19 cellular contexts compared by ENCODE assay signal in the genomic region with DNA sequence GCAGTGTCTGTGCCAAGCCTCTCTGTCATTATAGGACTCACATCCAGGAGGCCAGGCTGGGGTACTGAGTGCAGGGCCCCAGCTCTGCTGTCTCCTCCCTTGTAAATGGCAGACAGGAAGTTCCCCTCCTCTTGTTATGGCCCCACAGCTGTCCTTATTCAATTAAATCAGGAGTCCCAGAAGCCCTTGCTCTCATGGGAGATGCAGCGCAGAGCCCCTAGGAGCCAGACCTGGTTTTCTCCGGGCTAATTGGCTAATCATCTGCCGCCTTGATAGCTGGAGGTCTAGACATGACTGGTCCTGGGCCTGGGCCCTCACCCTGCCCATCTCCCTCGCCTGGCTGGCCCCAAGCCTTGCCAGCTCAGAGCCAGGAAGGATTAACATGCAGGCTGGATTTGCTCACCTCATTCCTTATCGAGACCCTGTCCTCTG.
DNase-seq lines count a peak whose midpoint lies in the region; ATAC-seq and TF ChIP-seq lines count a peak whose summit lies in the region.
"Had no signal": no experiment of that assay in that cellular context is flagged by ENCODE, and none has a peak within 500 bp of the region (broad histone marks: within the 10 kb centered on the region; RNA-seq: fewer than 3 reads in every experiment).

No MANE protein-coding gene starts in this region.

- H2AFZ ChIP-seq in DND-41 (ENCODE audit: low read depth, low read length) (no peak overlapping the region), neural progenitor cell (replicated peaks) (peak overlapping the region; percentile 3)

- peaks cover 59% of the 10 kb centered on the region for H3K4me1 ChIP-seq in BE2C
- H3K4me1 ChIP-seq in DND-41 (ENCODE audit: insufficient read depth, low read length): no peaks in the 10 kb centered on the region
- H3K4me1 ChIP-seq in neural progenitor cell: peaks cover 11% of the 10 kb centered on the region
- peaks cover 0 to 14% (median 0%) of the 10 kb centered on the region in 4 donors for H3K4me1 ChIP-seq in upper lobe of left lung

- no peak overlapping the region for H3K27ac ChIP-seq in DND-41 (ENCODE audit: low read length)
- H3K27ac ChIP-seq in neural progenitor cell: no peak overlapping the region
- H3K27ac ChIP-seq in upper lobe of left lung: no peak overlapping the region
- H3K27ac ChIP-seq: ovary had no signal

- peaks cover 20% of the 10 kb centered on the region for H3K4me1 Mint-ChIP-seq in neural progenitor cell
- H3K4me1 Mint-ChIP-seq: activated naive CD4-positive, alpha-beta T cell treated with anti-CD3 and anti-CD28 coated beads, Interleukin-2, amount 50 U/mL, for 24 hours had no signal

- TF ChIP-seq CTCF in BE2C (IDR thresholded peaks at IDR 0.05; ENCODE audit: low read depth, low read length): no peak; the same call in 1 of the 2 replicates
- no peak for TF ChIP-seq CTCF in DND-41 (IDR thresholded peaks at IDR 0.05; ENCODE audit: borderline replicate concordance, extremely low read depth, low read length, poor library complexity, severe bottlenecking)
- TF ChIP-seq CTCF in neural progenitor cell (IDR thresholded peaks at IDR 0.05): no peak
- no peak for TF ChIP-seq CTCF in upper lobe of left lung (IDR thresholded peaks at IDR 0.05)

- no peaks in the 10 kb centered on the region for H3K27me3 ChIP-seq in BE2C
- no peaks in the 10 kb centered on the region for H3K27me3 ChIP-seq in DND-41 (ENCODE audit: insufficient read depth, low read length, poor library complexity)
- no peaks in the 10 kb centered on the region for H3K27me3 ChIP-seq in neural progenitor cell
- no peaks in the 10 kb centered on the region for H3K27me3 ChIP-seq in upper lobe of left lung
- H3K27me3 ChIP-seq: ovary had no signal

- no peak overlapping the region for H3K4me2 ChIP-seq in DND-41 (ENCODE audit: insufficient read depth, low read length)
- no peak overlapping the region for H3K4me2 ChIP-seq in neural progenitor cell

- H3K9me3 Mint-ChIP-seq in neural progenitor cell: peaks cover 19% of the 10 kb centered on the region

- no peak overlapping the region for H3K4me3 Mint-ChIP-seq in neural progenitor cell
- H3K4me3 Mint-ChIP-seq: activated naive CD4-positive, alpha-beta T cell treated with anti-CD3 and anti-CD28 coated beads, Interleukin-2, amount 50 U/mL, for 24 hours; activated T-cell treated with anti-CD3 and anti-CD28 coated beads, Interleukin-2, amount 50 U/mL, for 24 hours had no signal

- H3K27ac Mint-ChIP-seq in neural progenitor cell: peak overlapping the region; percentile 86
- H3K27ac Mint-ChIP-seq: activated naive CD4-positive, alpha-beta T cell treated with anti-CD3 and anti-CD28 coated beads, Interleukin-2, amount 50 U/mL, for 24 hours; activated T-cell treated with anti-CD3 and anti-CD28 coated beads, Interleukin-2, amount 50 U/mL, for 24 hours had no signal

- no peak for TF ChIP-seq POLR2A in upper lobe of left lung (IDR thresholded peaks at IDR 0.05)

- ATAC-seq in DND-41 (ENCODE audit: insufficient read depth, low read depth) (peak; percentile 64), SK-N-SH treated with all-trans-retinoic acid at 6 μM for 48 hours (peak; percentile 55), upper lobe of left lung (ENCODE audit: low FRiP score in 2 of 2) (no peak), HG02981 (IDR thresholded peaks at IDR 0.05; ENCODE audit: unreplicated experiment) (no peak)
- ATAC-seq: stimulated activated naive CD8-positive, alpha-beta T cell treated with anti-CD3 and anti-CD28 coated beads, Interleukin-15, Interleukin-2, amounts not matched to agents 100 U/mL and 50 U/mL, for 24 hours had no signal

- H3K36me3 ChIP-seq in BE2C (no peaks in the 10 kb centered on the region), DND-41 (ENCODE audit: insufficient read depth, low read length) (no peaks in the 10 kb centered on the region), neural progenitor cell (no peaks in the 10 kb centered on the region), upper lobe of left lung (no peaks in the 10 kb centered on the region)
- H3K36me3 ChIP-seq: ovary had no signal

- TF ChIP-seq EP300 in upper lobe of left lung (IDR thresholded peaks at IDR 0.05): no peak

- H3K79me2 ChIP-seq in DND-41 (ENCODE audit: insufficient read depth, low read length) (no peaks in the 10 kb centered on the region), neural progenitor cell (ENCODE audit: low read depth) (no peaks in the 10 kb centered on the region)

- DNase-seq in BE2C: peak; percentile 98
- peak; percentile 13 for DNase-seq in DND-41
- no peak for DNase-seq in neural progenitor cell (ENCODE audit: low spot score)
- DNase-seq in upper lobe of left lung: no peak
- no peak for DNase-seq in glomerular visceral epithelial cell (ENCODE audit: extremely low spot score)
- no peak for DNase-seq in middle frontal gyrus (ENCODE audit: extremely low spot score, low spot score)
- DNase-seq: activated T-cell treated with anti-CD3 and anti-CD28 coated beads, Interleukin-2, amount 50 U/mL, for 24 hours; EL; GOT3; NCI-H1694; NCI-H226; NK-92 treated with Interleukin-12 subunit alpha and Interleukin-12 subunit beta, amount 100 ng/mL, for 24 hours; ovary; stimulated activated CD4-positive, alpha-beta T cell treated with anti-CD3 and anti-CD28 coated beads, Interleukin-1b, Interleukin-23, amount 100 ng/mL, for 48 hours; stimulated activated naive CD8-positive, alpha-beta T cell treated with anti-CD3 and anti-CD28 coated beads, Interleukin-15, Interleukin-2, amounts not matched to agents 100 U/mL and 50 U/mL, for 24 hours; trophoblast cell had no signal

- H3K9me3 ChIP-seq in BE2C (no peaks in the 10 kb centered on the region), DND-41 (ENCODE audit: insufficient read depth, low read length, severe bottlenecking) (peaks cover 14% of the 10 kb centered on the region), neural progenitor cell (ENCODE audit: low read depth) (no peaks in the 10 kb centered on the region), upper lobe of left lung (peaks cover 0 to 14% (median 5%) of the 10 kb centered on the region in 4 donors)
- H3K9me3 ChIP-seq: ovary had no signal

- H3K9ac ChIP-seq in DND-41 (ENCODE audit: low read depth, low read length): no peak overlapping the region
- no peak overlapping the region for H3K9ac ChIP-seq in neural progenitor cell

- no peak overlapping the region for H3K4me3 ChIP-seq in BE2C (ENCODE audit: low read depth, low read length)
- no peak overlapping the region for H3K4me3 ChIP-seq in DND-41 (ENCODE audit: low read depth in 1 of 2, low read length in 2 of 2)
- H3K4me3 ChIP-seq in neural progenitor cell: no peak overlapping the region
- H3K4me3 ChIP-seq in upper lobe of left lung: no peak overlapping the region
- H3K4me3 ChIP-seq: ovary had no signal

- 84 to 90% methylated on average over 4 to 5 of the region's 5 CpGs for WGBS in upper lobe of left lung, 2 donors

- H4K20me1 ChIP-seq in DND-41 (ENCODE audit: insufficient read depth, low read length): no peaks in the 10 kb centered on the region
- no peaks in the 10 kb centered on the region for H4K20me1 ChIP-seq in neural progenitor cell (ENCODE audit: low read depth)

- peaks cover 6% of the 10 kb centered on the region for H3F3A ChIP-seq in neural progenitor cell (ENCODE audit: low read depth)

- no peaks in the 10 kb centered on the region for H3K36me3 Mint-ChIP-seq in neural progenitor cell
- H3K36me3 Mint-ChIP-seq: activated naive CD4-positive, alpha-beta T cell treated with anti-CD3 and anti-CD28 coated beads, Interleukin-2, amount 50 U/mL, for 24 hours had no signal

- H3K27me3 Mint-ChIP-seq in neural progenitor cell (ENCODE audit: insufficient read depth, low read depth): peaks cover 11% of the 10 kb centered on the region
- H3K27me3 Mint-ChIP-seq: activated naive CD4-positive, alpha-beta T cell treated with anti-CD3 and anti-CD28 coated beads, Interleukin-2, amount 50 U/mL, for 24 hours; activated T-cell treated with anti-CD3 and anti-CD28 coated beads, Interleukin-2, amount 50 U/mL, for 24 hours had no signal

TF ChIP-seq in SK-N-SH treated with all-trans-retinoic acid at 6 μM for 48 hours, 23 proteins besides CTCF, POLR2A, EP300 and RAD21 (continues in another document):
- no peak for TF ChIP-seq ESRRG (CRISPR knock-in tag; IDR thresholded peaks at IDR 0.05)
- TF ChIP-seq ZC3H10 (CRISPR knock-in tag; IDR thresholded peaks at IDR 0.05): no peak
- no peak for TF ChIP-seq TOX (CRISPR knock-in tag; IDR thresholded peaks at IDR 0.05; ENCODE audit: borderline replicate concordance)
- TF ChIP-seq TCF4 (CRISPR knock-in tag; IDR thresholded peaks at IDR 0.05; ENCODE audit: borderline replicate concordance): peak; percentile 80
- TF ChIP-seq ZFP30 (CRISPR knock-in tag; IDR thresholded peaks at IDR 0.05): 0 out of 2 replicates have a peak, but pooled peaks have one; percentile 34
- TF ChIP-seq ARNTL (CRISPR knock-in tag; IDR thresholded peaks at IDR 0.05; ENCODE audit: borderline replicate concordance, low read depth): no peak
- TF ChIP-seq RARB (CRISPR knock-in tag; IDR thresholded peaks at IDR 0.05): no peak
- TF ChIP-seq SNAI2 (CRISPR knock-in tag; IDR thresholded peaks at IDR 0.05): no peak
- peak; percentile 31; the same call in 1 of the 2 replicates for TF ChIP-seq ZNF70 (CRISPR knock-in tag; IDR thresholded peaks at IDR 0.05)
- TF ChIP-seq, protein P1, sequence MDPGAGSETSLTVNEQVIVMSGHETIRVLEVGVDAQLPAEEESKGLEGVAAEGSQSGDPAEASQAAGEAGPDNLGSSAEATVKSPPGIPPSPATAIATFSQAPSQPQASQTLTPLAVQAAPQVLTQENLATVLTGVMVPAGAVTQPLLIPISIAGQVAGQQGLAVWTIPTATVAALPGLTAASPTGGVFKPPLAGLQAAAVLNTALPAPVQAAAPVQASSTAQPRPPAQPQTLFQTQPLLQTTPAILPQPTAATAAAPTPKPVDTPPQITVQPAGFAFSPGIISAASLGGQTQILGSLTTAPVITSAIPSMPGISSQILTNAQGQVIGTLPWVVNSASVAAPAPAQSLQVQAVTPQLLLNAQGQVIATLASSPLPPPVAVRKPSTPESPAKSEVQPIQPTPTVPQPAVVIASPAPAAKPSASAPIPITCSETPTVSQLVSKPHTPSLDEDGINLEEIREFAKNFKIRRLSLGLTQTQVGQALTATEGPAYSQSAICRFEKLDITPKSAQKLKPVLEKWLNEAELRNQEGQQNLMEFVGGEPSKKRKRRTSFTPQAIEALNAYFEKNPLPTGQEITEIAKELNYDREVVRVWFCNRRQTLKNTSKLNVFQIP (CRISPR knock-in tag; IDR thresholded peaks at IDR 0.05; ENCODE audit: borderline replicate concordance, low read depth): no peak
- no peak for TF ChIP-seq GLIS3 (CRISPR knock-in tag; IDR thresholded peaks at IDR 0.05)

Comparison
In these comparisons a context has a peak if more than half of its experiments do, and no peak if none do; other contexts are left out.
1. DNase-seq: peak in BE2C (single experiment) and DND-41 (single experiment); none in neural progenitor cell (single experiment), upper lobe of left lung (0 of 2), glomerular visceral epithelial cell (single experiment) and middle frontal gyrus (single experiment).
2. ATAC-seq: peak in DND-41 (single experiment) and SK-N-SH treated with all-trans-retinoic acid at 6 μM for 48 hours (single experiment); none in upper lobe of left lung (0 of 2) and HG02981 (single experiment).